ENCODE assay signal across 1 cellular context in genomic region chr9:128552744-128553221, GRCh38.
TF ChIP-seq lines count a peak whose summit lies in the region.

No MANE protein-coding gene starts in this region.

TF ChIP-seq in K562, 482 proteins besides CTCF, POLR2A, EP300 and RAD21 (continued from another document and continues in another):
- TF ChIP-seq ZFP91 (CRISPR knock-in tag; IDR thresholded peaks at IDR 0.05) (no peak), RB1 (IDR thresholded peaks at IDR 0.05; ENCODE audit: low read depth) (peak; percentile 4), MECOM (CRISPR knock-in tag; IDR thresholded peaks at IDR 0.05) (no peak), MCM2 (IDR thresholded peaks at IDR 0.05; ENCODE audit: low read depth) (no peak), U2AF2 (optimal IDR thresholded peaks at IDR 0.05; ENCODE audit: low read depth, low read length) (no peak), BMI1 (IDR thresholded peaks at IDR 0.05; ENCODE audit: low read length) (no peak), ZNF785 (CRISPR knock-in tag; IDR thresholded peaks at IDR 0.05) (no peak), ZFX (CRISPR knock-in tag; IDR thresholded peaks at IDR 0.05) (no peak), SMARCB1 (IDR thresholded peaks at IDR 0.05; ENCODE audit: insufficient read length, low read depth) (no peak), ZNF668 (CRISPR knock-in tag; IDR thresholded peaks at IDR 0.05) (no peak), KLF16 (IDR thresholded peaks at IDR 0.05) (no peak), RFX5 (IDR thresholded peaks at IDR 0.05; ENCODE audit: low read depth, low read length) (no peak), SRSF7 (optimal IDR thresholded peaks at IDR 0.05; ENCODE audit: low read depth, low read length) (peak; percentile 23), MAZ (CRISPR knock-in tag; conservative IDR thresholded peaks at IDR 0.05 in 1 of 2, IDR thresholded peaks at IDR 0.05 in 1 of 2) (peak in 1 of 2 experiments; percentile 8; a peak in 1 of 4 replicates), CREM (IDR thresholded peaks at IDR 0.05; ENCODE audit: low read depth) (no peak), ZNF347 (CRISPR knock-in tag; IDR thresholded peaks at IDR 0.05; ENCODE audit: low read depth) (no peak), ZBTB12 (CRISPR knock-in tag; IDR thresholded peaks at IDR 0.05) (no peak), BRCA1 (IDR thresholded peaks at IDR 0.05) (no peak), BRCA1 (CRISPR knock-in tag; IDR thresholded peaks at IDR 0.05) (no peak), CTBP1 (IDR thresholded peaks at IDR 0.05; ENCODE audit: borderline replicate concordance) (no peak; the same call in 1 of the 2 replicates), CCNT2 (IDR thresholded peaks at IDR 0.05; ENCODE audit: borderline replicate concordance, extremely low read depth, insufficient read length, low read depth, low read length) (peak; percentile 64), HEY1 (CRISPR knock-in tag; IDR thresholded peaks at IDR 0.05; ENCODE audit: borderline replicate concordance) (no peak), SMC3 (conservative IDR thresholded peaks at IDR 0.05; ENCODE audit: insufficient read depth, low read depth, low read length) (no peak), CREBBP (IDR thresholded peaks at IDR 0.05; ENCODE audit: low read depth, low read length) (no peak), NCOA2 (IDR thresholded peaks at IDR 0.05; ENCODE audit: partially characterized antibody in 2 of 2) (no peak), PBX2 (CRISPR knock-in tag; IDR thresholded peaks at IDR 0.05; ENCODE audit: low read depth) (no peak), PBX2 (tag; conservative IDR thresholded peaks at IDR 0.05; ENCODE audit: low read depth) (no peak), SNRNP70 (optimal IDR thresholded peaks at IDR 0.05; ENCODE audit: low read depth, low read length) (no peak), HNRNPL (IDR thresholded peaks at IDR 0.05; ENCODE audit: low read depth, low read length) (no peak), HMG20A (CRISPR knock-in tag; conservative IDR thresholded peaks at IDR 0.05) (no peak), ZNF398 (CRISPR knock-in tag; IDR thresholded peaks at IDR 0.05) (no peak), SREBF1 (IDR thresholded peaks at IDR 0.05; ENCODE audit: borderline replicate concordance, low read depth, low read length) (no peak), GTF2A2 (tag; IDR thresholded peaks at IDR 0.05) (peak; percentile 66), HDAC3 (IDR thresholded peaks at IDR 0.05; ENCODE audit: borderline replicate concordance, partially characterized antibody) (no peak), POLR2G (IDR thresholded peaks at IDR 0.05; ENCODE audit: low read depth, low read length) (peak; percentile 45), HDAC1 (IDR thresholded peaks at IDR 0.05) (no peak), PCBP2 (IDR thresholded peaks at IDR 0.05; ENCODE audit: low read depth, low read length, poor library complexity, severe bottlenecking) (no peak), SRSF3 (IDR thresholded peaks at IDR 0.05; ENCODE audit: insufficient read depth, low read length) (no peak), RNF2 (IDR thresholded peaks at IDR 0.05) (peak; percentile 46; the same call in 1 of the 2 replicates), ZNF384 (IDR thresholded peaks at IDR 0.05; ENCODE audit: low read depth, low read length) (no peak), ZNF239 (CRISPR knock-in tag; IDR thresholded peaks at IDR 0.05) (no peak), BRD4 (IDR thresholded peaks at IDR 0.05) (no peak), USF1 (CRISPR knock-in tag; IDR thresholded peaks at IDR 0.05) (no peak), RREB1 (CRISPR knock-in tag; IDR thresholded peaks at IDR 0.05) (no peak), POLR2AphosphoS2 (IDR thresholded peaks at IDR 0.05; ENCODE audit: low read length) (no peak), ZNF140 (CRISPR knock-in tag; IDR thresholded peaks at IDR 0.05) (no peak), ZNF274 (IDR thresholded peaks at IDR 0.05; ENCODE audit: borderline replicate concordance, low read depth, low read length) (no peak), ZNF23 (CRISPR knock-in tag; IDR thresholded peaks at IDR 0.05) (no peak), MCM7 (IDR thresholded peaks at IDR 0.05) (no peak)
- TF ChIP-seq, protein P1, sequence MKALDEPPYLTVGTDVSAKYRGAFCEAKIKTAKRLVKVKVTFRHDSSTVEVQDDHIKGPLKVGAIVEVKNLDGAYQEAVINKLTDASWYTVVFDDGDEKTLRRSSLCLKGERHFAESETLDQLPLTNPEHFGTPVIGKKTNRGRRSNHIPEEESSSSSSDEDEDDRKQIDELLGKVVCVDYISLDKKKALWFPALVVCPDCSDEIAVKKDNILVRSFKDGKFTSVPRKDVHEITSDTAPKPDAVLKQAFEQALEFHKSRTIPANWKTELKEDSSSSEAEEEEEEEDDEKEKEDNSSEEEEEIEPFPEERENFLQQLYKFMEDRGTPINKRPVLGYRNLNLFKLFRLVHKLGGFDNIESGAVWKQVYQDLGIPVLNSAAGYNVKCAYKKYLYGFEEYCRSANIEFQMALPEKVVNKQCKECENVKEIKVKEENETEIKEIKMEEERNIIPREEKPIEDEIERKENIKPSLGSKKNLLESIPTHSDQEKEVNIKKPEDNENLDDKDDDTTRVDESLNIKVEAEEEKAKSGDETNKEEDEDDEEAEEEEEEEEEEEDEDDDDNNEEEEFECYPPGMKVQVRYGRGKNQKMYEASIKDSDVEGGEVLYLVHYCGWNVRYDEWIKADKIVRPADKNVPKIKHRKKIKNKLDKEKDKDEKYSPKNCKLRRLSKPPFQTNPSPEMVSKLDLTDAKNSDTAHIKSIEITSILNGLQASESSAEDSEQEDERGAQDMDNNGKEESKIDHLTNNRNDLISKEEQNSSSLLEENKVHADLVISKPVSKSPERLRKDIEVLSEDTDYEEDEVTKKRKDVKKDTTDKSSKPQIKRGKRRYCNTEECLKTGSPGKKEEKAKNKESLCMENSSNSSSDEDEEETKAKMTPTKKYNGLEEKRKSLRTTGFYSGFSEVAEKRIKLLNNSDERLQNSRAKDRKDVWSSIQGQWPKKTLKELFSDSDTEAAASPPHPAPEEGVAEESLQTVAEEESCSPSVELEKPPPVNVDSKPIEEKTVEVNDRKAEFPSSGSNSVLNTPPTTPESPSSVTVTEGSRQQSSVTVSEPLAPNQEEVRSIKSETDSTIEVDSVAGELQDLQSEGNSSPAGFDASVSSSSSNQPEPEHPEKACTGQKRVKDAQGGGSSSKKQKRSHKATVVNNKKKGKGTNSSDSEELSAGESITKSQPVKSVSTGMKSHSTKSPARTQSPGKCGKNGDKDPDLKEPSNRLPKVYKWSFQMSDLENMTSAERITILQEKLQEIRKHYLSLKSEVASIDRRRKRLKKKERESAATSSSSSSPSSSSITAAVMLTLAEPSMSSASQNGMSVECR (CRISPR knock-in tag; IDR thresholded peaks at IDR 0.05) = no peak
- TF ChIP-seq, protein P2, sequence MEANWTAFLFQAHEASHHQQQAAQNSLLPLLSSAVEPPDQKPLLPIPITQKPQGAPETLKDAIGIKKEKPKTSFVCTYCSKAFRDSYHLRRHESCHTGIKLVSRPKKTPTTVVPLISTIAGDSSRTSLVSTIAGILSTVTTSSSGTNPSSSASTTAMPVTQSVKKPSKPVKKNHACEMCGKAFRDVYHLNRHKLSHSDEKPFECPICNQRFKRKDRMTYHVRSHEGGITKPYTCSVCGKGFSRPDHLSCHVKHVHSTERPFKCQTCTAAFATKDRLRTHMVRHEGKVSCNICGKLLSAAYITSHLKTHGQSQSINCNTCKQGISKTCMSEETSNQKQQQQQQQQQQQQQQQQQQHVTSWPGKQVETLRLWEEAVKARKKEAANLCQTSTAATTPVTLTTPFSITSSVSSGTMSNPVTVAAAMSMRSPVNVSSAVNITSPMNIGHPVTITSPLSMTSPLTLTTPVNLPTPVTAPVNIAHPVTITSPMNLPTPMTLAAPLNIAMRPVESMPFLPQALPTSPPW (CRISPR knock-in tag; IDR thresholded peaks at IDR 0.05) = no peak
